Comparison of ENCODE assay signal across 1 cellular context in genomic region chr17:51250314-51250840, GRCh38.
TF ChIP-seq lines count a peak whose summit lies in the region.

No MANE protein-coding gene starts in this region.

TF ChIP-seq in GM12878, 131 proteins besides CTCF, POLR2A, EP300 and RAD21 (continued from another document):
- no peak for TF ChIP-seq CUX1 (IDR thresholded peaks at IDR 0.05; ENCODE audit: insufficient replicate concordance, low read depth, low read length)
- TF ChIP-seq FOXM1 (IDR thresholded peaks at IDR 0.05; ENCODE audit: low read depth, low read length), result no peak
- TF ChIP-seq HDAC2 (IDR thresholded peaks at IDR 0.05), result no peak
- no peak for TF ChIP-seq BCLAF1 (IDR thresholded peaks at IDR 0.05)
- no peak for TF ChIP-seq NR2C2 (IDR thresholded peaks at IDR 0.05; ENCODE audit: borderline replicate concordance, control insufficient read depth, insufficient read length, low read depth)
- TF ChIP-seq NFIC (IDR thresholded peaks at IDR 0.05; ENCODE audit: low read depth, low read length), result no peak
- no peak for TF ChIP-seq TARDBP (IDR thresholded peaks at IDR 0.05; ENCODE audit: borderline replicate concordance)
- no peak for TF ChIP-seq TBL1XR1 (IDR thresholded peaks at IDR 0.05; ENCODE audit: low read depth, low read length)
- no peak for TF ChIP-seq MTA2 (IDR thresholded peaks at IDR 0.05; ENCODE audit: low read depth)
- no peak for TF ChIP-seq USF2 (IDR thresholded peaks at IDR 0.05; ENCODE audit: borderline replicate concordance, low read depth, low read length)
- no peak for TF ChIP-seq POLR2AphosphoS5 (IDR thresholded peaks at IDR 0.05; ENCODE audit: low read length)
